Comparison of ENCODE assay signal across 21 cellular contexts in the genomic region with DNA sequence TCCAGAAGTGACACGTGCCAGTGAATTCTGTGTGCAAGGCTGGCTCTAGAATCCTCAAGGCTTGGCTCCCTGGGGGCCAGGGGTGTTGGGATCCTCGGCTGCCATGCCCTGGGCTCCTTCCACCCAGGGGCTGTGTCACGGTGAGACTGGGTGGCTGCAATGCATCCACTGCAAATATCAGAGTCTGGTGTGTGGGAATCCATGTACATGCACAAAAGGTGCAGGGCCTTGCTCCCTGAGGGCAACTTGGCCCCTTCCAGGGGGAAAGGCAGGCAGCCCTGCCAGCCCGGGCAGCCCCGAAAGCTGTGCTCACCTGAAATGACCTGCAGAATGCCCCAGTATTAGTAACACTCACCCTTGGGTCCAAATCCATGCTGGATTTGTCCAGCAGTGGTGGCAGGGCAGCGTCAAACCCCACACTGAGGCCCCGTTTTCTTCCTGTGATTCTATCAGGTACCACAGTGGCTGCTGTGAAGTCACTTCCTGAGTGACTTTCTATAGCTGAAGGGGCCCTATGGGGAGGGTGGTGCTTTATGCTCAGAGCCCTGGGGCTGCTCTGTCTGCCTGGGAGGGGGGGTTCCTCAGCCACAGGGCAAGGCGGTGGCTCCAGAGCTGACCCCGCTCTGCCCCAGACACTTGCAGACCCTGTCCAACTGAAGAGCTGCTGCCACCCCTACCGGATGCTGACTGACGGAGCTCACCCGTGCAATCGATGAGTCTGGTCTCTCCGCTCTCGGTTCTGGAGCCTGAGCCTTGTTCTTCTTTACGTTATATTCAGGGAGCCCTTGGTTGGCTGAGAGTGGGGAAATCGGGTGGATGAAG.
"Had no signal": no experiment of that assay in that cellular context is flagged by ENCODE, and none has a peak within 500 bp of the region (broad histone marks: within the 10 kb centered on the region; RNA-seq: fewer than 3 reads in every experiment).

No MANE protein-coding gene starts in this region.

- H3K27me3 ChIP-seq: colonic mucosa, ovary, right atrium auricular region, uterus had no signal

- ATAC-seq: left cardiac atrium; left ventricle myocardium superior; mucosa of descending colon; naive thymus-derived CD8-positive, alpha-beta T cell had no signal

- H3K9me3 ChIP-seq: colonic mucosa, mucosa of descending colon, ovary, right atrium auricular region, uterus had no signal

- H3K27ac ChIP-seq: colonic mucosa, hepatocyte, ovary, right atrium auricular region, stomach, uterus had no signal

- H3K4me1 Mint-ChIP-seq: endodermal cell; naive thymus-derived CD8-positive, alpha-beta T cell had no signal

- H3K36me3 Mint-ChIP-seq: naive thymus-derived CD8-positive, alpha-beta T cell had no signal

- H3K36me3 ChIP-seq: colonic mucosa, ovary, right atrium auricular region, stomach, uterus had no signal

- H3K9me3 Mint-ChIP-seq: endodermal cell had no signal

- H3K4me3 Mint-ChIP-seq: endodermal cell; naive thymus-derived CD8-positive, alpha-beta T cell had no signal

- H3K4me1 ChIP-seq: colonic mucosa, right atrium auricular region, stomach, uterus had no signal

- DNase-seq: colonic mucosa; effector CD4-positive, alpha-beta T cell; endodermal cell; erythroblast; foreskin melanocyte; head of caudate nucleus; kidney; left cardiac atrium; left ventricle myocardium superior; mucosa of descending colon; ovary; small intestine; stimulated activated CD4-positive, alpha-beta T cell treated with anti-CD3 and anti-CD28 coated beads, Interleukin-12 subunit alpha, Interleukin-12 subunit beta, amount 100 ng/mL, for 4 hours; stimulated activated naive CD4-positive, alpha-beta T cell; stomach; substantia nigra; trophoblast cell; uterus had no signal

- H3K27ac Mint-ChIP-seq: endodermal cell; naive thymus-derived CD8-positive, alpha-beta T cell had no signal

- H3K4me3 ChIP-seq: colonic mucosa, hepatocyte, mucosa of descending colon, ovary, right atrium auricular region, stomach, uterus had no signal
